Comparison of ENCODE assay signal across 2 cellular contexts in genomic region chr6:89596484-89596883, GRCh38.
TF ChIP-seq lines count a peak whose summit lies in the region.

No MANE protein-coding gene starts in this region.

TF ChIP-seq in GM23338, 12 proteins besides CTCF, POLR2A, EP300 and RAD21 (continued from another document):
- TF ChIP-seq ETS1 (IDR thresholded peaks at IDR 0.05), result no peak
- no peak for TF ChIP-seq CREB1 (CRISPR knock-in tag; IDR thresholded peaks at IDR 0.05; ENCODE audit: low read depth)
- TF ChIP-seq ZNF462 (CRISPR knock-in tag; IDR thresholded peaks at IDR 0.05), result no peak

TF ChIP-seq in WTC11, 78 proteins besides CTCF, POLR2A, EP300 and RAD21 (continued from another document):
- TF ChIP-seq PRDM15 (CRISPR knock-in tag; IDR thresholded peaks at IDR 0.05) (no peak), ZNF671 (CRISPR knock-in tag; IDR thresholded peaks at IDR 0.05) (no peak), ZBTB21 (CRISPR knock-in tag; IDR thresholded peaks at IDR 0.05; ENCODE audit: borderline replicate concordance) (no peak), NR1H2 (CRISPR knock-in tag; IDR thresholded peaks at IDR 0.05) (no peak)
TF ChIP-seq in WTC11: peak in this region for 0.
